ENCODE assay signal across 19 cellular contexts in genomic region chr10:28492093-28492492, GRCh38. TPM values are rescaled to one million over a fixed set of nuclear protein-coding genes. Genes with fewer than 3 reads are reported as not detected.
DNase-seq lines count a peak whose midpoint lies in the region; ATAC-seq and TF ChIP-seq lines count a peak whose summit lies in the region.
"Had no signal": no experiment of that assay in that cellular context is flagged by ENCODE, and none has a peak within 500 bp of the region (broad histone marks: within the 10 kb centered on the region; RNA-seq: fewer than 3 reads in every experiment).

No MANE protein-coding gene starts in this region.

- no peak for TF ChIP-seq EP300 in upper lobe of left lung (IDR thresholded peaks at IDR 0.05)

- TF ChIP-seq CTCF in upper lobe of left lung (IDR thresholded peaks at IDR 0.05), result no peak

- H3K27ac ChIP-seq in mesenchymal stem cell (ENCODE audit: low read length, poor library complexity, severe bottlenecking) (no peak overlapping the region), upper lobe of left lung (peak overlapping the region; percentile 61 to 82 (median 63))
- H3K27ac ChIP-seq: 22Rv1, brain microvascular endothelial cell had no signal

- H4K91ac ChIP-seq in mesenchymal stem cell (ENCODE audit: low read length), result no peak overlapping the region

- H3K4me2 ChIP-seq in mesenchymal stem cell (ENCODE audit: low read length, poor library complexity, severe bottlenecking), result no peak overlapping the region
- H3K4me2 ChIP-seq: smooth muscle cell had no signal

- no peak overlapping the region for H2AFZ ChIP-seq in mesenchymal stem cell (ENCODE audit: low read depth, low read length)

- H3K27me3 ChIP-seq in mesenchymal stem cell (ENCODE audit: control insufficient read depth in 1 of 2, insufficient read depth in 1 of 2, low read length in 2 of 2) (peaks cover 0 to 12% of the 10 kb centered on the region in 2 experiments), upper lobe of left lung (no peaks in the 10 kb centered on the region)
- H3K27me3 ChIP-seq: brain microvascular endothelial cell had no signal

- intact Hi-C loops in Right ventricle myocardium superior (cut with DNase I) (no loop called here), cardiac septum (cut with DNase I) (no loop called here)

- H4K8ac ChIP-seq in mesenchymal stem cell (ENCODE audit: low read length), result no peak overlapping the region

- peak; percentile 43 for ATAC-seq in Right ventricle myocardium superior (ENCODE audit: poor library complexity)
- ATAC-seq in upper lobe of left lung (ENCODE audit: low FRiP score in 2 of 2), result peak in 1 of 2 donors; percentile 65
- ATAC-seq in GM21576 (IDR thresholded peaks at IDR 0.05; ENCODE audit: unreplicated experiment), result no peak
- ATAC-seq: activated T-cell treated with anti-CD3 and anti-CD28 coated beads, Interleukin-2, amount 50 U/mL, for 72 hours; naive thymus-derived CD8-positive, alpha-beta T cell had no signal

- H3K36me3 ChIP-seq in mesenchymal stem cell (ENCODE audit: control insufficient read depth in 1 of 2, insufficient read depth in 2 of 2, low read depth in 1 of 2, low read length in 2 of 2) (no peaks in the 10 kb centered on the region), upper lobe of left lung (no peaks in the 10 kb centered on the region)
- H3K36me3 ChIP-seq: brain microvascular endothelial cell had no signal

- peaks cover 2% of the 10 kb centered on the region for H3K4me1 ChIP-seq in mesenchymal stem cell (ENCODE audit: control insufficient read depth, insufficient read depth, low read depth, low read length)
- H3K4me1 ChIP-seq in upper lobe of left lung, result peaks cover 0 to 11% (median 5%) of the 10 kb centered on the region in 4 donors

- TF ChIP-seq POLR2A in upper lobe of left lung (IDR thresholded peaks at IDR 0.05), result no peak

- H2BK5ac ChIP-seq in mesenchymal stem cell (ENCODE audit: low read depth, low read length, poor library complexity, severe bottlenecking), result no peak overlapping the region

- no peak overlapping the region for H3K14ac ChIP-seq in mesenchymal stem cell (ENCODE audit: low read length in 2 of 2)

- no peak overlapping the region for H2AK5ac ChIP-seq in mesenchymal stem cell (ENCODE audit: low read length, severe bottlenecking)

- WGBS in mesenchymal stem cell, result 83% methylated on average over 1 of the region's 5 CpGs
- WGBS in upper lobe of left lung, 2 donors, result 19 to 27% methylated on average over 5 of the region's 5 CpGs

- H2BK12ac ChIP-seq in mesenchymal stem cell (ENCODE audit: low read length in 2 of 2), result no peak overlapping the region

- no peak for DNase-seq in Right ventricle myocardium superior
- no peak for DNase-seq in cardiac septum (ENCODE audit: low spot score)
- peak; percentile 96 for DNase-seq in SIG-M5 treated with dmso at 0.1 percent for 504 hours (lab: John Stamatoyannopoulos, UW; ENCODE audit: unreplicated experiment)
- no peak for DNase-seq in mesenchymal stem cell
- no peak for DNase-seq in upper lobe of left lung
- DNase-seq in middle frontal gyrus (ENCODE audit: extremely low spot score, low spot score), result no peak
- no peak for DNase-seq in activated CD8-positive, alpha-beta memory T cell treated with anti-CD3 and anti-CD28 coated beads, Interleukin-2, amount 50 U/mL, for 4 hours
- DNase-seq: activated T-cell treated with anti-CD3 and anti-CD28 coated beads, Interleukin-2, amount 50 U/mL, for 72 hours; brain microvascular endothelial cell; C1 segment of cervical spinal cord; HFFc6; naive thymus-derived CD8-positive, alpha-beta T cell; NCI-H1417 treated with DMSO at 0.1 percent for 48 hours; NK-92 treated with Interleukin-12 subunit alpha and Interleukin-12 subunit beta, amount 100 ng/mL, for 24 hours; stimulated activated CD4-positive, alpha-beta T cell treated with anti-CD3 and anti-CD28 coated beads, Interleukin-4, amount 100 ng/mL, for 4 hours; T-helper 2 cell had no signal

- peak overlapping the region; percentile 36 for H3K9ac ChIP-seq in mesenchymal stem cell (ENCODE audit: low read length)

- no peak overlapping the region for H2BK15ac ChIP-seq in mesenchymal stem cell (ENCODE audit: low read depth, poor library complexity, severe bottlenecking)

- no peaks in the 10 kb centered on the region for H3K79me1 ChIP-seq in mesenchymal stem cell (replicated peaks; ENCODE audit: low read length, poor library complexity, severe bottlenecking)

- H3K9me3 ChIP-seq in mesenchymal stem cell (ENCODE audit: control insufficient read depth, low read length) (no peaks in the 10 kb centered on the region), upper lobe of left lung (no peaks in the 10 kb centered on the region)

- H3K18ac ChIP-seq in mesenchymal stem cell (ENCODE audit: low read depth in 1 of 2, low read length in 2 of 2), result no peak overlapping the region

- H3K4me3 ChIP-seq in mesenchymal stem cell (ENCODE audit: insufficient read depth in 1 of 2, low read depth in 1 of 2, low read length in 2 of 2) (no peak overlapping the region), upper lobe of left lung (peak overlapping the region in 1 of 4 donors; percentile 25)
- H3K4me3 ChIP-seq: smooth muscle cell had no signal

- no peak overlapping the region for H3K4ac ChIP-seq in mesenchymal stem cell (ENCODE audit: low read depth in 1 of 2, low read length in 2 of 2)

- H2BK120ac ChIP-seq in mesenchymal stem cell (ENCODE audit: low read depth, low read length), result no peak overlapping the region

- no peak overlapping the region for H3K23ac ChIP-seq in mesenchymal stem cell (ENCODE audit: low read length in 2 of 2)

RNA-seq across cellular contexts. Expression of gene WAC, which starts 40.8 kb away (rescaled TPM):
- total RNA-seq in Right ventricle myocardium superior (92.9 TPM), cardiac septum (98.9 TPM), upper lobe of left lung (100 to 1,000 TPM in 3 of 6 donors, 10 to 100 TPM in 3; 74.6 to 159 (median 101) TPM)
- 94.3 TPM for polyA plus RNA-seq in mesenchymal stem cell (2013, experiment 1 of 2)
- 90.8 TPM for polyA plus RNA-seq in mesenchymal stem cell (2013, experiment 2 of 2)
